In the genomic region with DNA sequence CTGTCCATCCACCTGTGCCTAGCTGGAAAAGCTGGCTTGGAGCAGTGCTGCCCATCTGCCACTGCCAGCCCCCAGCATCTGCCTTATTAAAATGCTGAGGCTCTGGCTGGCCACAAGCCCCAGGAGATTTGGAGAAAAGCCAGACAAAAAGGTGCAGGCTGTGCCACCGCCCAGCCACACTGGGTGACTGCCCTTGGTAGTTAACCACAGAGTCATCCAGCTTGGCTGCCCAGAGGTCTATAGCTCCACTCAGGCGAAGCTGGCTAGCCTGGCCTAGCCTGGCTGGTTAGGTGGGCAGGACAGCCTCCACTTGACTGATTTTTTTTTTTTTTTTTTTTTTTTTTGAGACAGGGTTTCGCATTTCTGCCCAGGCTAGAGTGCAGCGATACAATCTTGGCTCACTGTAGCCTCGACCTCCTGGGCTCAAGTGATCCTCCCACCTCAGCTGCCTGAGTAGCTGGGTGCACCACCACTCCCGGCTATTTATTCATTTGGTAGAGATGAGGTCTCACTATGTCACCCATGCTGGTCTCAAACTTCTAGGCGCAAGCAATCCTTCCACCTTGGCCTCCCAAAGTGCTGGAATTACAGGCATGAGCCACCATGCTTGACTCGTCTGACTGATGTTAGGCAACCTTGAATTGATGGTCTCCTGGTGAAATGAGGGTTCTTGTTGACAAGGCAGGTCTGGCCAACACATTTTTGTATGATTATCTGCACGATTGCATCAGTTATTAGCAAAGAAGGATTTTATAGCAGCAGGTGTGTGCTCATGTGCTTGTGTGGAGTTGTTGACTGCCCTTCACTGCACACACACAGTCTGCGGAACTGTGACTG, we compare ENCODE assay signal across 9 cellular contexts.
DNase-seq lines count a peak whose midpoint lies in the region; ATAC-seq, FAIRE-seq and TF ChIP-seq lines count a peak whose summit lies in the region.
"Had no signal": no experiment of that assay in that cellular context is flagged by ENCODE, and none has a peak within 500 bp of the region (broad histone marks: within the 10 kb centered on the region; RNA-seq: fewer than 3 reads in every experiment).

No MANE protein-coding gene starts in this region.

- H3K4me1 ChIP-seq in heart left ventricle (peaks cover 0 to 72% (median 4%) of the 10 kb centered on the region in 12 donors), right atrium auricular region (peaks cover 0 to 28% of the 10 kb centered on the region in 2 donors), testis (peaks cover 7% of the 10 kb centered on the region), MM.1S (ENCODE audit: low read length) (peaks cover 10% of the 10 kb centered on the region)

- peak overlapping the region; percentile 93 to 99 (median 98) for H3K27ac Mint-ChIP-seq in immature natural killer cell

- no peak overlapping the region for H3K4me2 ChIP-seq in MM.1S (ENCODE audit: low read depth, low read length)

- intact Hi-C loops in heart left ventricle (cut with DNase I) (no loop called here), testis (cut with DNase I; ENCODE audit: low total_unique reads) (no loop called here)

- H3K27ac ChIP-seq in heart left ventricle, result peak overlapping the region in 6 of 12 donors; percentile 11 to 88 (median 20)
- H3K27ac ChIP-seq in right atrium auricular region, result no peak overlapping the region
- H3K27ac ChIP-seq in testis, result no peak overlapping the region
- H3K27ac ChIP-seq in MM.1S (ENCODE audit: low read length), result no peak overlapping the region

- H3K4me1 Mint-ChIP-seq in immature natural killer cell, result peaks cover 98% of the 10 kb centered on the region in 2 donors

- H2AFZ ChIP-seq in MM.1S (ENCODE audit: low read length), result no peak overlapping the region

- H3K9me3 ChIP-seq in heart left ventricle (no peaks in the 10 kb centered on the region), right atrium auricular region (no peaks in the 10 kb centered on the region), testis (no peaks in the 10 kb centered on the region), MM.1S (replicated peaks; ENCODE audit: insufficient read depth, low read length) (no peaks in the 10 kb centered on the region)

- no peak overlapping the region for H3K9ac ChIP-seq in MM.1S (ENCODE audit: low read length)

- H3K36me3 ChIP-seq in heart left ventricle (no peaks in the 10 kb centered on the region), right atrium auricular region (no peaks in the 10 kb centered on the region), testis (ENCODE audit: low read depth, missing control alignments) (no peaks in the 10 kb centered on the region), MM.1S (replicated peaks; ENCODE audit: insufficient read depth, low read length) (no peaks in the 10 kb centered on the region)

- ATAC-seq in heart left ventricle, result peak; percentile 33 to 62 (median 46)
- no peak for ATAC-seq in HG03378 (IDR thresholded peaks at IDR 0.05; ENCODE audit: unreplicated experiment)
- ATAC-seq in GM21360 (IDR thresholded peaks at IDR 0.05; ENCODE audit: unreplicated experiment), result no peak

- peak overlapping the region; percentile 74 to 97 (median 81) for H3K4me3 Mint-ChIP-seq in immature natural killer cell

- peaks cover 0 to 3% (median 0%) of the 10 kb centered on the region in 3 donors for H3K36me3 Mint-ChIP-seq in immature natural killer cell

- H4K20me1 ChIP-seq in MM.1S (ENCODE audit: insufficient read depth, low read length), result no peaks in the 10 kb centered on the region

- peaks cover 15% of the 10 kb centered on the region; the same call in 1 of the 2 replicates for H3K79me2 ChIP-seq in MM.1S (ENCODE audit: low read length)

- no peak for TF ChIP-seq CTCF in heart left ventricle (IDR thresholded peaks at IDR 0.05)
- no peak for TF ChIP-seq CTCF in right atrium auricular region (IDR thresholded peaks at IDR 0.05)
- no peak for TF ChIP-seq CTCF in testis (IDR thresholded peaks at IDR 0.05)
- no peak for TF ChIP-seq CTCF in MM.1S (IDR thresholded peaks at IDR 0.05; ENCODE audit: low read length)

- WGBS in heart left ventricle, 4 donors, result 80 to 84% (median 83%) methylated on average over 10 of the region's 10 CpGs
- WGBS in testis, 2 donors, result 80 to 92% methylated on average over 10 of the region's 10 CpGs

- H3K9me3 Mint-ChIP-seq in immature natural killer cell, result no peaks in the 10 kb centered on the region

- no peaks in the 10 kb centered on the region for H3K9me2 ChIP-seq in MM.1S (replicated peaks; ENCODE audit: insufficient read depth, low read length)

- no peaks in the 10 kb centered on the region for H3K27me3 ChIP-seq in heart left ventricle
- H3K27me3 ChIP-seq in right atrium auricular region, result no peaks in the 10 kb centered on the region
- H3K27me3 ChIP-seq in testis, result no peaks in the 10 kb centered on the region
- no peaks in the 10 kb centered on the region for H3K27me3 ChIP-seq in MM.1S (replicated peaks; ENCODE audit: insufficient read depth, low read length)

- peaks cover 2 to 5% (median 2%) of the 10 kb centered on the region in 3 donors for H3K27me3 Mint-ChIP-seq in immature natural killer cell (ENCODE audit: low read depth in 3 of 3)

- no peak overlapping the region for H3K4me3 ChIP-seq in heart left ventricle
- H3K4me3 ChIP-seq in right atrium auricular region, result no peak overlapping the region
- no peak overlapping the region for H3K4me3 ChIP-seq in testis
- H3K4me3 ChIP-seq in MM.1S (ENCODE audit: low read length), result no peak overlapping the region

- peak; percentile 92 for FAIRE-seq in RCC 7860 (lab: Jason Lieb, UNC)

- no peaks in the 10 kb centered on the region for H3F3A ChIP-seq in MM.1S (ENCODE audit: insufficient read depth, low read length)

- DNase-seq in heart left ventricle (peak in 2 of 5 donors; percentile 55 to 60), right atrium auricular region (ENCODE audit: low spot score) (no peak), RCC 7860 (ENCODE audit: low spot score) (peak; percentile 84), immature natural killer cell (peak in 2 of 3 donors; percentile 40 to 42), testis (no peak), MM.1S (no peak)
- DNase-seq: GOT3 had no signal

- TF ChIP-seq POLR2A in heart left ventricle (IDR thresholded peaks at IDR 0.05), result no peak
- TF ChIP-seq POLR2A in testis (IDR thresholded peaks at IDR 0.05), result no peak

Comparison
In these comparisons a context has a peak if more than half of its experiments do, and no peak if none do; other contexts are left out.
1. ATAC-seq: peak in heart left ventricle (4 of 4); none in HG03378 (single experiment) and GM21360 (single experiment).
2. DNase-seq: peak in RCC 7860 (single experiment) and immature natural killer cell (2 of 3); none in right atrium auricular region (single experiment), testis (single experiment) and MM.1S (single experiment).